In genomic region chr21:33071878-33072306, GRCh38 we compare ENCODE assay signal across 10 cellular contexts. TPM values are rescaled to one million over a fixed set of nuclear protein-coding genes. Genes with fewer than 3 reads are reported as not detected.
DNase-seq lines count a peak whose midpoint lies in the region; ATAC-seq and TF ChIP-seq lines count a peak whose summit lies in the region.
"Had no signal": no experiment of that assay in that cellular context is flagged by ENCODE, and none has a peak within 500 bp of the region (broad histone marks: within the 10 kb centered on the region; RNA-seq: fewer than 3 reads in every experiment).

No MANE protein-coding gene starts in this region.

- H3K27me3 ChIP-seq in SK-N-SH (ENCODE audit: insufficient read depth) (peaks cover 97% of the 10 kb centered on the region), iPS-20b (ENCODE audit: insufficient read depth, low read length) (peaks cover 100% of the 10 kb centered on the region), subcutaneous abdominal adipose tissue (ENCODE audit: control insufficient read depth in 5 of 5, insufficient read depth in 4 of 5, low read length in 5 of 5) (peaks cover 54 to 87% (median 71%) of the 10 kb centered on the region in 5 donors)

- no peak overlapping the region for H2AFZ ChIP-seq in SK-N-SH (ENCODE audit: low read depth)

- no peaks in the 10 kb centered on the region for H4K20me1 ChIP-seq in SK-N-SH (ENCODE audit: insufficient read depth)

- no peak for TF ChIP-seq RAD21 in SK-N-SH (IDR thresholded peaks at IDR 0.05; ENCODE audit: low read length)

- DNase-seq in SK-N-SH (no peak), NCI-H345 (lab: John Stamatoyannopoulos, UW) (no peak), cerebellum (ENCODE audit: low spot score) (no peak)
- peak; percentile 55 for DNase-seq in activated CD8-positive, alpha-beta memory T cell treated with anti-CD3 and anti-CD28 coated beads, Interleukin-2, amount 50 U/mL, for 48 hours
- DNase-seq: SHP77 had no signal

- H3K9me2 ChIP-seq in SK-N-SH, result no peaks in the 10 kb centered on the region

- no peaks in the 10 kb centered on the region for H3K79me2 ChIP-seq in SK-N-SH (ENCODE audit: insufficient read depth)

- H3K9ac ChIP-seq in SK-N-SH (no peak overlapping the region), iPS-20b (ENCODE audit: low read depth, low read length) (no peak overlapping the region), subcutaneous abdominal adipose tissue (ENCODE audit: low read length in 5 of 5) (no peak overlapping the region)

- no peak for TF ChIP-seq CTCF in SK-N-SH (IDR thresholded peaks at IDR 0.05)

- ATAC-seq in SK-N-SH treated with all-trans-retinoic acid at 6 μM for 48 hours (no peak), GM19395 (IDR thresholded peaks at IDR 0.05; ENCODE audit: unreplicated experiment) (no peak)

- CTCF ChIA-PET in SK-N-SH (lab: Yijun Ruan, JAX), result no interaction called here

- no peak for TF ChIP-seq EP300 in SK-N-SH (IDR thresholded peaks at IDR 0.05; ENCODE audit: borderline replicate concordance in 1 of 2, low read depth in 1 of 2, low read length in 1 of 2)

- H3K9me3 ChIP-seq in SK-N-SH, result no peaks in the 10 kb centered on the region
- peaks cover 7% of the 10 kb centered on the region for H3K9me3 ChIP-seq in iPS-20b (ENCODE audit: insufficient read depth, low read depth, low read length)
- H3K9me3 ChIP-seq in subcutaneous abdominal adipose tissue (ENCODE audit: control insufficient read depth in 5 of 5, low read length in 5 of 5), result peaks cover 3 to 11% (median 9%) of the 10 kb centered on the region in 5 donors

- peak overlapping the region; percentile 68; the same call in 1 of the 2 replicates for H3K4me2 ChIP-seq in SK-N-SH

- H3K4me1 ChIP-seq in SK-N-SH (ENCODE audit: control insufficient read depth in 1 of 2, insufficient read depth in 2 of 2, low read depth in 1 of 2, low read length in 1 of 2) (no peaks in the 10 kb centered on the region), iPS-20b (ENCODE audit: insufficient read depth, low read length) (peaks cover 39% of the 10 kb centered on the region), subcutaneous abdominal adipose tissue (ENCODE audit: control insufficient read depth in 5 of 5, insufficient read depth in 5 of 5, low read length in 5 of 5) (peaks cover 0 to 28% (median 22%) of the 10 kb centered on the region in 5 donors)

- no peaks in the 10 kb centered on the region for H3F3A ChIP-seq in SK-N-SH (replicated peaks; ENCODE audit: insufficient read depth)

- H3K36me3 ChIP-seq in SK-N-SH (replicated peaks in 1 of 2; ENCODE audit: control insufficient read depth in 1 of 2, insufficient read depth in 2 of 2, low read length in 1 of 2), result no peaks in the 10 kb centered on the region
- H3K36me3 ChIP-seq in iPS-20b (ENCODE audit: insufficient read depth, low read depth, low read length), result no peaks in the 10 kb centered on the region
- no peaks in the 10 kb centered on the region for H3K36me3 ChIP-seq in subcutaneous abdominal adipose tissue (ENCODE audit: control insufficient read depth in 5 of 5, insufficient read depth in 5 of 5, low read length in 5 of 5)

- POLR2A ChIA-PET in SK-N-SH (lab: Yijun Ruan, JAX), result no interaction called here

- H3K4me3 ChIP-seq in SK-N-SH (ENCODE audit: low read depth in 2 of 2, low read length in 1 of 2) (no peak overlapping the region), iPS-20b (ENCODE audit: low read length) (peak overlapping the region; percentile 58), subcutaneous abdominal adipose tissue (ENCODE audit: low read depth in 1 of 5, low read length in 5 of 5) (peak overlapping the region; percentile 46 to 64 (median 58))

- WGBS in SK-N-SH (ENCODE audit: low lambda C conversion rate), result 9% methylated on average over 25 of the region's 33 CpGs

- no peak overlapping the region for H3K27ac ChIP-seq in SK-N-SH (ENCODE audit: low read depth in 2 of 2, low read length in 1 of 2)
- no peak overlapping the region for H3K27ac ChIP-seq in iPS-20b (ENCODE audit: low read length)
- no peak overlapping the region for H3K27ac ChIP-seq in subcutaneous abdominal adipose tissue (ENCODE audit: low read depth, low read length)

TF ChIP-seq in SK-N-SH, 30 proteins besides CTCF, POLR2A, EP300 and RAD21:
- TF ChIP-seq GATA2 (CRISPR knock-in tag; IDR thresholded peaks at IDR 0.05) (no peak), RCOR1 (IDR thresholded peaks at IDR 0.05; ENCODE audit: low read length) (no peak), YY1 (IDR thresholded peaks at IDR 0.05; ENCODE audit: low read depth) (no peak), GABPA (IDR thresholded peaks at IDR 0.05; ENCODE audit: low read depth) (no peak), USF1 (IDR thresholded peaks at IDR 0.05; ENCODE audit: borderline replicate concordance, low read depth) (no peak), MXI1 (IDR thresholded peaks at IDR 0.05; ENCODE audit: low read depth, low read length) (no peak), POLR2AphosphoS5 (IDR thresholded peaks at IDR 0.05; ENCODE audit: low read depth, low read length) (no peak), SMC3 (IDR thresholded peaks at IDR 0.05; ENCODE audit: low read depth, low read length) (no peak), EZH2phosphoT487 (IDR thresholded peaks at IDR 0.05; ENCODE audit: borderline replicate concordance, low read depth) (no peak), JUND (IDR thresholded peaks at IDR 0.05) (no peak), NRF1 (IDR thresholded peaks at IDR 0.05; ENCODE audit: low read depth, low read length) (no peak)
- TF ChIP-seq, protein P1, sequence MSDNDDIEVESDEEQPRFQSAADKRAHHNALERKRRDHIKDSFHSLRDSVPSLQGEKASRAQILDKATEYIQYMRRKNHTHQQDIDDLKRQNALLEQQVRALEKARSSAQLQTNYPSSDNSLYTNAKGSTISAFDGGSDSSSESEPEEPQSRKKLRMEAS (IDR thresholded peaks at IDR 0.05; ENCODE audit: low read depth), result no peak
TF ChIP-seq in SK-N-SH: peak in this region for 0.

TF ChIP-seq in SK-N-SH treated with all-trans-retinoic acid at 6 μM for 48 hours, 23 proteins besides CTCF, POLR2A, EP300 and RAD21:
- TF ChIP-seq ZNF8 (CRISPR knock-in tag; IDR thresholded peaks at IDR 0.05), result no peak
- TF ChIP-seq RARB (CRISPR knock-in tag; IDR thresholded peaks at IDR 0.05), result no peak
- no peak for TF ChIP-seq GLIS3 (CRISPR knock-in tag; IDR thresholded peaks at IDR 0.05)
- no peak for TF ChIP-seq ZC3H10 (CRISPR knock-in tag; IDR thresholded peaks at IDR 0.05)
- no peak for TF ChIP-seq ZFP3 (CRISPR knock-in tag; IDR thresholded peaks at IDR 0.05)
- TF ChIP-seq OSR1 (CRISPR knock-in tag; IDR thresholded peaks at IDR 0.05), result no peak
- no peak for TF ChIP-seq ZFP30 (CRISPR knock-in tag; IDR thresholded peaks at IDR 0.05)
- TF ChIP-seq, protein P2, sequence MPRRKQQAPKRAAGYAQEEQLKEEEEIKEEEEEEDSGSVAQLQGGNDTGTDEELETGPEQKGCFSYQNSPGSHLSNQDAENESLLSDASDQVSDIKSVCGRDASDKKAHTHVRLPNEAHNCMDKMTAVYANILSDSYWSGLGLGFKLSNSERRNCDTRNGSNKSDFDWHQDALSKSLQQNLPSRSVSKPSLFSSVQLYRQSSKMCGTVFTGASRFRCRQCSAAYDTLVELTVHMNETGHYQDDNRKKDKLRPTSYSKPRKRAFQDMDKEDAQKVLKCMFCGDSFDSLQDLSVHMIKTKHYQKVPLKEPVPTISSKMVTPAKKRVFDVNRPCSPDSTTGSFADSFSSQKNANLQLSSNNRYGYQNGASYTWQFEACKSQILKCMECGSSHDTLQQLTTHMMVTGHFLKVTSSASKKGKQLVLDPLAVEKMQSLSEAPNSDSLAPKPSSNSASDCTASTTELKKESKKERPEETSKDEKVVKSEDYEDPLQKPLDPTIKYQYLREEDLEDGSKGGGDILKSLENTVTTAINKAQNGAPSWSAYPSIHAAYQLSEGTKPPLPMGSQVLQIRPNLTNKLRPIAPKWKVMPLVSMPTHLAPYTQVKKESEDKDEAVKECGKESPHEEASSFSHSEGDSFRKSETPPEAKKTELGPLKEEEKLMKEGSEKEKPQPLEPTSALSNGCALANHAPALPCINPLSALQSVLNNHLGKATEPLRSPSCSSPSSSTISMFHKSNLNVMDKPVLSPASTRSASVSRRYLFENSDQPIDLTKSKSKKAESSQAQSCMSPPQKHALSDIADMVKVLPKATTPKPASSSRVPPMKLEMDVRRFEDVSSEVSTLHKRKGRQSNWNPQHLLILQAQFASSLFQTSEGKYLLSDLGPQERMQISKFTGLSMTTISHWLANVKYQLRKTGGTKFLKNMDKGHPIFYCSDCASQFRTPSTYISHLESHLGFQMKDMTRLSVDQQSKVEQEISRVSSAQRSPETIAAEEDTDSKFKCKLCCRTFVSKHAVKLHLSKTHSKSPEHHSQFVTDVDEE (CRISPR knock-in tag; IDR thresholded peaks at IDR 0.05), result no peak
- no peak for TF ChIP-seq BACH2 (CRISPR knock-in tag; IDR thresholded peaks at IDR 0.05; ENCODE audit: borderline replicate concordance)
- TF ChIP-seq ARNTL (CRISPR knock-in tag; IDR thresholded peaks at IDR 0.05; ENCODE audit: borderline replicate concordance, low read depth), result no peak
- TF ChIP-seq PPARA (CRISPR knock-in tag; IDR thresholded peaks at IDR 0.05; ENCODE audit: borderline replicate concordance), result no peak

RNA-seq across cellular contexts. Expression of gene OLIG1, which starts 2.0 kb away (rescaled TPM):
- polyA plus RNA-seq in SK-N-SH (2012; rRNA removed), result not detected in 2 replicates
- not detected in 2 replicates for polyA plus RNA-seq in SK-N-SH (2012; cell fraction: cytosol; rRNA removed)
- polyA plus RNA-seq in SK-N-SH (2012; cell fraction: nucleus; rRNA removed), result not detected in 2 replicates
- 6.7 TPM for total RNA-seq in cerebellum
- total RNA-seq: myocyte had no signal

RNA-seq across cellular contexts. Expression of gene OLIG2, which starts 46.2 kb away (rescaled TPM):
- polyA plus RNA-seq in SK-N-SH (2012; rRNA removed), result not detected in 2 replicates
- not detected in 2 replicates for polyA plus RNA-seq in SK-N-SH (2012; cell fraction: cytosol; rRNA removed)
- not detected in 2 replicates for polyA plus RNA-seq in SK-N-SH (2012; cell fraction: nucleus; rRNA removed)
- total RNA-seq in cerebellum, result 14.4 TPM
- total RNA-seq: myocyte had no signal

Comparison
In these comparisons a context has a peak if more than half of its experiments do, and no peak if none do; other contexts are left out.
1. H3K4me3 ChIP-seq: peak in iPS-20b (single experiment) and subcutaneous abdominal adipose tissue (5 of 5); none in SK-N-SH (0 of 2).